Comparison of ENCODE assay signal across 23 cellular contexts in genomic region chr9:83043583-83043982, GRCh38. TPM values are rescaled to one million over a fixed set of nuclear protein-coding genes. Genes with fewer than 3 reads are reported as not detected.
DNase-seq lines count a peak whose midpoint lies in the region; ATAC-seq and TF ChIP-seq lines count a peak whose summit lies in the region.
"Had no signal": no experiment of that assay in that cellular context is flagged by ENCODE, and none has a peak within 500 bp of the region (broad histone marks: within the 10 kb centered on the region; RNA-seq: fewer than 3 reads in every experiment).

No MANE protein-coding gene starts in this region.

- TF ChIP-seq RAD21 in SK-N-SH (IDR thresholded peaks at IDR 0.05; ENCODE audit: low read length), result no peak

- intact Hi-C loops in psoas muscle (cut with DNase I), result no loop called here
- intact Hi-C loops in PC-9 (cut with micrococcal nuclease; ENCODE audit: unreplicated experiment), result no loop called here

- BruUV-seq in PC-9 (replicated peaks; lab: Mats Ljungman, UMichigan), result no TSS peak

- no peaks in the 10 kb centered on the region for H3F3A ChIP-seq in SK-N-SH (replicated peaks; ENCODE audit: insufficient read depth)
- peaks cover 17% of the 10 kb centered on the region for H3F3A ChIP-seq in PC-9 (ENCODE audit: insufficient read depth, low read depth)

- no peak overlapping the region for H2AFZ ChIP-seq in SK-N-SH (ENCODE audit: low read depth)
- H2AFZ ChIP-seq in PC-9, result no peak overlapping the region

- TF ChIP-seq EP300 in SK-N-SH (IDR thresholded peaks at IDR 0.05; ENCODE audit: borderline replicate concordance in 1 of 2, low read depth in 1 of 2, low read length in 1 of 2), result peak in 1 of 2 experiments; percentile 61; a peak in 1 of 4 replicates

- ATAC-seq in GM18873 (IDR thresholded peaks at IDR 0.05; ENCODE audit: low FRiP score, unreplicated experiment) (no peak), psoas muscle (no peak), HG03460 (IDR thresholded peaks at IDR 0.05; ENCODE audit: unreplicated experiment) (no peak)
- ATAC-seq: stimulated activated memory B cell treated with anti-CD40 and anti-IgM and Interleukin-4, amounts not matched to agents 10 μg/mL and 1 μg/mL and 100 μg/mL, for 72 hours had no signal

- CTCF ChIA-PET in SK-N-SH (lab: Yijun Ruan, JAX), result no interaction called here
- CTCF ChIA-PET in PC-9 (lab: Charles Lee), result interaction anchor here (0.6 kb wide), 1 partner anchor 12 kb away, joined by 3 read pairs; no protein-coding TSS in a partner anchor

- TF ChIP-seq CTCF in HFF-Myc (IDR thresholded peaks at IDR 0.05; ENCODE audit: low read depth, low read length, missing control alignments), result no peak
- TF ChIP-seq CTCF in SK-N-SH (IDR thresholded peaks at IDR 0.05), result no peak
- TF ChIP-seq CTCF in fibroblast of villous mesenchyme (IDR thresholded peaks at IDR 0.05; ENCODE audit: insufficient read depth, low read depth, low read length), result no peak
- TF ChIP-seq CTCF in psoas muscle (IDR thresholded peaks at IDR 0.05), result no peak
- TF ChIP-seq CTCF in PC-9 (conservative IDR thresholded peaks at IDR 0.05), result no peak

- POLR2A ChIA-PET in SK-N-SH (lab: Yijun Ruan, JAX) (no interaction called here), PC-9 (lab: Charles Lee; ENCODE audit: unreplicated experiment) (no interaction called here)

- H3K9me2 ChIP-seq in SK-N-SH, result no peaks in the 10 kb centered on the region
- H3K9me2 ChIP-seq in PC-9 (ENCODE audit: insufficient read depth), result no peaks in the 10 kb centered on the region

- H3K27me3 ChIP-seq in BLaER1 treated with 17β-estradiol and CSF1 and Interleukin-3, amounts not matched to agents 10 nM and 100 nM, result no peaks in the 10 kb centered on the region
- H3K27me3 ChIP-seq in SK-N-SH (ENCODE audit: insufficient read depth) (no peaks in the 10 kb centered on the region; the same call in 1 of the 2 replicates), psoas muscle (ENCODE audit: insufficient read depth in 3 of 3, low read length in 2 of 3) (peaks cover 0 to 2% (median 0%) of the 10 kb centered on the region in 3 donors), PC-9 (ENCODE audit: insufficient read depth, low read depth) (no peaks in the 10 kb centered on the region)

- H3K9ac ChIP-seq in BLaER1 treated with 17β-estradiol and CSF1 and Interleukin-3, amounts not matched to agents 10 nM and 100 nM, result peak overlapping the region in 1 of 11 experiments; percentile 1; a peak in 1 of 22 replicates
- H3K9ac ChIP-seq in SK-N-SH, result no peak overlapping the region

- H3K9me3 ChIP-seq in BLaER1 treated with 17β-estradiol and CSF1 and Interleukin-3, amounts not matched to agents 10 nM and 100 nM (replicated peaks in 1 of 11), result peaks cover 6 to 14% (median 11%) of the 10 kb centered on the region in 11 experiments; a peak in 17 of 22 replicates
- H3K9me3 ChIP-seq in SK-N-SH (no peaks in the 10 kb centered on the region), psoas muscle (no peaks in the 10 kb centered on the region), PC-9 (ENCODE audit: insufficient read depth, low read depth) (no peaks in the 10 kb centered on the region)
- H3K9me3 ChIP-seq: thoracic aorta had no signal

- no peaks in the 10 kb centered on the region for H3K79me2 ChIP-seq in SK-N-SH (ENCODE audit: insufficient read depth)
- peaks cover 43% of the 10 kb centered on the region for H3K79me2 ChIP-seq in PC-9 (ENCODE audit: low read depth)

- DNase-seq in HFF-Myc (ENCODE audit: extremely low read depth, low read depth) (peak; percentile 84), SK-N-SH (peak; percentile 47), fibroblast of villous mesenchyme (ENCODE audit: low read depth) (peak; percentile 82), psoas muscle (no peak), PC-9 (no peak)
- DNase-seq: activated CD4-positive, alpha-beta T cell treated with anti-CD3 and anti-CD28 coated beads, Interleukin-2, amount 10 ng/mL, durations not matched to agents 24 days and 14 days; activated naive CD4-positive, alpha-beta T cell treated with anti-CD3 and anti-CD28 coated beads, Interleukin-2, amount 50 U/mL, for 16 hours; aorta; DMS79 treated with DMSO at 0.1 percent for 48 hours; kidney glomerular epithelial cell; mammary epithelial cell; NCI-H146; NCI-H748 treated with DMSO at 0.1 percent for 48 hours; nucleus accumbens; SHP77 treated with DMSO at 0.1 percent for 48 hours had no signal

- no peak overlapping the region for H3K4me3 ChIP-seq in BLaER1 treated with 17β-estradiol and CSF1 and Interleukin-3, amounts not matched to agents 10 nM and 100 nM
- H3K4me3 ChIP-seq in HFF-Myc (replicated peaks; ENCODE audit: low read depth, low read length), result no peak overlapping the region
- no peak overlapping the region for H3K4me3 ChIP-seq in SK-N-SH (ENCODE audit: low read depth in 2 of 2, low read length in 1 of 2)
- no peak overlapping the region for H3K4me3 ChIP-seq in fibroblast of villous mesenchyme (ENCODE audit: low read depth, low read length)
- no peak overlapping the region for H3K4me3 ChIP-seq in psoas muscle
- no peak overlapping the region for H3K4me3 ChIP-seq in PC-9
- H3K4me3 ChIP-seq: smooth muscle cell, thoracic aorta had no signal

- WGBS in SK-N-SH (ENCODE audit: low lambda C conversion rate), result 33% methylated on average over 7 of the region's 7 CpGs
- 48 to 59% (median 55%) methylated on average over 7 of the region's 7 CpGs for WGBS in psoas muscle, 3 donors

- peak overlapping the region in 1 of 11 experiments; percentile 40; a peak in 1 of 22 replicates for H3K27ac ChIP-seq in BLaER1 treated with 17β-estradiol and CSF1 and Interleukin-3, amounts not matched to agents 10 nM and 100 nM
- peak overlapping the region in 1 of 2 experiments; percentile 85; a peak in 2 of 4 replicates for H3K27ac ChIP-seq in SK-N-SH (ENCODE audit: low read depth in 2 of 2, low read length in 1 of 2)
- H3K27ac ChIP-seq in psoas muscle, result no peak overlapping the region
- no peak overlapping the region for H3K27ac ChIP-seq in PC-9
- H3K27ac ChIP-seq: thoracic aorta had no signal

- H4K20me1 ChIP-seq in BLaER1 treated with 17β-estradiol and CSF1 and Interleukin-3, amounts not matched to agents 10 nM and 100 nM, result no peaks in the 10 kb centered on the region
- H4K20me1 ChIP-seq in SK-N-SH (ENCODE audit: insufficient read depth) (no peaks in the 10 kb centered on the region), PC-9 (ENCODE audit: insufficient read depth) (no peaks in the 10 kb centered on the region; the same call in 1 of the 2 replicates)

- H3K36me3 ChIP-seq in BLaER1 treated with 17β-estradiol and CSF1 and Interleukin-3, amounts not matched to agents 10 nM and 100 nM, result no peaks in the 10 kb centered on the region
- H3K36me3 ChIP-seq in SK-N-SH (replicated peaks in 1 of 2; ENCODE audit: control insufficient read depth in 1 of 2, insufficient read depth in 2 of 2, low read length in 1 of 2) (no peaks in the 10 kb centered on the region), psoas muscle (ENCODE audit: insufficient read depth in 1 of 2, low read depth in 1 of 2) (no peaks in the 10 kb centered on the region), PC-9 (ENCODE audit: low read depth) (no peaks in the 10 kb centered on the region)
- H3K36me3 ChIP-seq: thoracic aorta had no signal

- H3K4me2 ChIP-seq in BLaER1 treated with 17β-estradiol and CSF1 and Interleukin-3, amounts not matched to agents 10 nM and 100 nM, result peak overlapping the region; percentile 27 to 88 (median 70)
- H3K4me2 ChIP-seq in SK-N-SH, result no peak overlapping the region
- no peak overlapping the region for H3K4me2 ChIP-seq in PC-9
- H3K4me2 ChIP-seq: smooth muscle cell had no signal

- H3K4me1 ChIP-seq in BLaER1 treated with 17β-estradiol and CSF1 and Interleukin-3, amounts not matched to agents 10 nM and 100 nM, result peaks cover 12 to 42% (median 36%) of the 10 kb centered on the region in 10 experiments
- H3K4me1 ChIP-seq in SK-N-SH (ENCODE audit: control insufficient read depth in 1 of 2, insufficient read depth in 2 of 2, low read depth in 1 of 2, low read length in 1 of 2) (peaks cover 0 to 32% of the 10 kb centered on the region in 2 experiments; a peak in 2 of 4 replicates), psoas muscle (no peaks in the 10 kb centered on the region), PC-9 (replicated peaks; ENCODE audit: insufficient read depth) (peaks cover 26% of the 10 kb centered on the region)

TF ChIP-seq in SK-N-SH, 30 proteins besides CTCF, POLR2A, EP300 and RAD21:
- TF ChIP-seq TCF12 (IDR thresholded peaks at IDR 0.05), result peak; percentile 17; the same call in 1 of the 2 replicates
- TF ChIP-seq RCOR1 (IDR thresholded peaks at IDR 0.05; ENCODE audit: low read length), result 0 out of 2 replicates have a peak, but pooled peaks have one; percentile 67
- peak; percentile 21 for TF ChIP-seq CHD2 (IDR thresholded peaks at IDR 0.05; ENCODE audit: low read length, partially characterized antibody)
- TF ChIP-seq TAF1 (IDR thresholded peaks at IDR 0.05; ENCODE audit: borderline replicate concordance, low read depth, low read length), result no peak

RNA-seq across cellular contexts. Expression of gene RASEF, which starts 19.4 kb away (rescaled TPM):
- polyA plus RNA-seq in SK-N-SH (2012; rRNA removed) (0.08 TPM in 1 of 2 replicates, not detected in the other), psoas muscle (under 1 TPM; 0.01 to 0.07 (median 0.04) TPM)
- 0.04 and 0.10 TPM in 2 replicates for polyA plus RNA-seq in SK-N-SH (2012; cell fraction: cytosol; rRNA removed)
- polyA plus RNA-seq in SK-N-SH (2012; cell fraction: nucleus; rRNA removed), result 0.06 and 0.10 TPM in 2 replicates
- total RNA-seq in fibroblast of villous mesenchyme (0.43 and 0.97 TPM in 2 replicates), psoas muscle (under 1 TPM in 3 of 4 donors, not detected in 1; 0.04 to 0.11 (median 0.11) TPM), PC-9 (2021) (10.8 and 12.8 TPM in 2 replicates)
- total RNA-seq: activated CD4-positive, alpha-beta T cell treated with anti-CD3 and anti-CD28 coated beads, Interleukin-2, amount 10 ng/mL, durations not matched to agents 24 days and 14 days; OCI-LY7 had no signal
- polyA plus RNA-seq: IgD-negative memory B cell had no signal

Comparison
In these comparisons a context has a peak if more than half of its experiments do, and no peak if none do; other contexts are left out.
1. H3K4me2 ChIP-seq: peak in BLaER1 treated with 17β-estradiol and CSF1 and Interleukin-3, amounts not matched to agents 10 nM and 100 nM (11 of 11); none in SK-N-SH (single experiment) and PC-9 (single experiment).
2. DNase-seq: peak in HFF-Myc (single experiment), SK-N-SH (single experiment) and fibroblast of villous mesenchyme (single experiment); none in psoas muscle (0 of 2) and PC-9 (0 of 2).